ENCODE assay signal across 8 cellular contexts in the genomic region with DNA sequence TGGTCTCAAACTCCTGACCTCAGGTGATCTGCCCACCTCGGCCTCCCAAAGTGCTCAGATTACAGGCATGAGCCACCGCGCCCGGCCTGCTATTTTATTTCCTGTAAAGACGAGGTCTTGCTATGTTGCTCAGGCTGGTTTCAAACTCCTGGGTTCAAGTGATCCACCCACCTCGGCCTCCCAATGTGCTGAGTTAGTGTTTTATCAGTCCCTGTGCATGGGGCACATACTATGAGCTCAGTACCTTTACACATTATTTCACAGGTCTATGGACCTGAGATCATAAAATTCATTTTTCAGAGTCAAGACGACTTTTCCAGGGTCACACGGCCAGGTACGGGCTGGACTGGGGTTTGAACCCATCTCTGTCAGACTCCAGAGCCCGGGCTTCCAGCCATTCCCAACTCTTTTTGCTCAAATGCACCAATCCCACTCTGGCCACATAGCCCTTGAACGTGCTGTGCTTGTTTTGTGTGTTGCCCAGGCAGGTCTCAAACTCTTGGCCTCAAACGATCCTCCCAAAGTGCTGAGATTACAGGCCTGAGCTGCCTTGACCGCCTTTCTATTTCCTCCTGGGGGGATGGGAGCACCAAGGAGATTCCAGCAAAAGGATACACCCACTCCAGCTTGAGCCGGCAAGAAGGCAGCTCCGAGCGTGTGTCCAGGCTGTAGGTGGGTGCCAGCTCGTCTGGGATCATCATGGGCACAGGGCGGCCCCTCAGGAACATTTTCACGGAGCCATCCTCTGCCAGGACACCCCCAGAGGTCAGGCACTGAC. TPM values are rescaled to one million over a fixed set of nuclear protein-coding genes. Genes with fewer than 3 reads are reported as not detected.
DNase-seq lines count a peak whose midpoint lies in the region; ATAC-seq and TF ChIP-seq lines count a peak whose summit lies in the region.

No MANE protein-coding gene starts in this region.

- H3K4me2 ChIP-seq in Loucy (ENCODE audit: low read depth, low read length, poor library complexity, severe bottlenecking) = peak overlapping the region; percentile 98

- no peak overlapping the region for H2AFZ ChIP-seq in Loucy (ENCODE audit: low read length)

- H3K79me2 ChIP-seq in Loucy (ENCODE audit: insufficient read depth, low read length) = peaks cover 11% of the 10 kb centered on the region; the same call in 1 of the 2 replicates

- H3K4me1 Mint-ChIP-seq in CD4-positive, CD25-positive, alpha-beta regulatory T cell = peaks cover 12 to 50% (median 22%) of the 10 kb centered on the region in 4 donors
- H3K4me1 Mint-ChIP-seq in naive B cell = peaks cover 29 to 33% (median 31%) of the 10 kb centered on the region in 3 donors

- H3K9me2 ChIP-seq in Loucy (replicated peaks; ENCODE audit: low read depth, low read length) = no peaks in the 10 kb centered on the region

- 0 out of 2 replicates have a peak, but pooled peaks cover 5% of the 10 kb centered on the region for H3F3A ChIP-seq in Loucy (ENCODE audit: low read depth)

- no peaks in the 10 kb centered on the region for H4K20me1 ChIP-seq in Loucy (ENCODE audit: insufficient read depth, low read length, poor library complexity, severe bottlenecking)

- no peak for DNase-seq in CD4-positive, CD25-positive, alpha-beta regulatory T cell
- DNase-seq in colonic mucosa (peak; percentile 84), naive B cell (no peak), NCI-H2081 (lab: John Stamatoyannopoulos, UW) (no peak)

- intact Hi-C loops in colonic mucosa (cut with DNase I) = no loop called here

- H3K4me3 ChIP-seq in CD4-positive, CD25-positive, alpha-beta regulatory T cell (ENCODE audit: low read depth, low read length) = peak overlapping the region; percentile 70
- H3K4me3 ChIP-seq in Loucy (ENCODE audit: low read length, poor library complexity, severe bottlenecking) (peak overlapping the region; percentile 86), colonic mucosa (peak overlapping the region; percentile 54)

- H3K9ac ChIP-seq in Loucy (ENCODE audit: low read depth, low read length, poor library complexity, severe bottlenecking) = peak overlapping the region; percentile 83
- peak overlapping the region; percentile 77 to 96 for H3K9ac ChIP-seq in colonic mucosa (ENCODE audit: low read depth in 2 of 2, low read length in 2 of 2)

- no peaks in the 10 kb centered on the region for H3K27me3 ChIP-seq in CD4-positive, CD25-positive, alpha-beta regulatory T cell (ENCODE audit: control insufficient read depth, insufficient read depth, low read length)
- no peaks in the 10 kb centered on the region for H3K27me3 ChIP-seq in Loucy (ENCODE audit: insufficient read depth, low read length, poor library complexity, severe bottlenecking)
- H3K27me3 ChIP-seq in colonic mucosa = no peaks in the 10 kb centered on the region

- ATAC-seq in CD4-positive, CD25-positive, alpha-beta regulatory T cell (ENCODE audit: low read depth in 2 of 2) = no peak
- no peak for ATAC-seq in naive B cell (ENCODE audit: low read depth in 2 of 2)
- ATAC-seq in GM18858 (IDR thresholded peaks at IDR 0.05; ENCODE audit: unreplicated experiment) = no peak
- ATAC-seq in GM21360 (IDR thresholded peaks at IDR 0.05; ENCODE audit: unreplicated experiment) = no peak
- no peak for ATAC-seq in HG03342 (IDR thresholded peaks at IDR 0.05; ENCODE audit: unreplicated experiment)

- no peak for TF ChIP-seq CTCF in Loucy (conservative IDR thresholded peaks at IDR 0.05; ENCODE audit: low read length)
- no peak for TF ChIP-seq CTCF in colonic mucosa (IDR thresholded peaks at IDR 0.05)

- H3K4me3 Mint-ChIP-seq in CD4-positive, CD25-positive, alpha-beta regulatory T cell = peak overlapping the region; percentile 72 to 98 (median 94)
- peak overlapping the region in 7 of 8 donors; percentile 38 to 97 (median 94) for H3K4me3 Mint-ChIP-seq in naive B cell

- peaks cover 1% of the 10 kb centered on the region for H3K36me3 ChIP-seq in CD4-positive, CD25-positive, alpha-beta regulatory T cell (ENCODE audit: control insufficient read depth, insufficient read depth, low read length)
- H3K36me3 ChIP-seq in Loucy (ENCODE audit: insufficient read depth, low read length) = no peaks in the 10 kb centered on the region
- H3K36me3 ChIP-seq in colonic mucosa = no peaks in the 10 kb centered on the region

- H3K27ac ChIP-seq in CD4-positive, CD25-positive, alpha-beta regulatory T cell (ENCODE audit: insufficient read depth, low read length, poor library complexity, severe bottlenecking) = no peak overlapping the region
- H3K27ac ChIP-seq in colonic mucosa = peak overlapping the region; percentile 65

- peaks cover 2% of the 10 kb centered on the region for H3K27me3 Mint-ChIP-seq in CD4-positive, CD25-positive, alpha-beta regulatory T cell
- no peaks in the 10 kb centered on the region for H3K27me3 Mint-ChIP-seq in naive B cell

- peaks cover 45% of the 10 kb centered on the region for H3K4me1 ChIP-seq in CD4-positive, CD25-positive, alpha-beta regulatory T cell (ENCODE audit: control insufficient read depth, insufficient read depth, low read length, poor library complexity, severe bottlenecking)
- peaks cover 12% of the 10 kb centered on the region for H3K4me1 ChIP-seq in Loucy (ENCODE audit: insufficient read depth, low read length, poor library complexity, severe bottlenecking)
- peaks cover 13% of the 10 kb centered on the region for H3K4me1 ChIP-seq in colonic mucosa

- H3K9me3 Mint-ChIP-seq in CD4-positive, CD25-positive, alpha-beta regulatory T cell = no peaks in the 10 kb centered on the region
- peaks cover 0 to 5% (median 0%) of the 10 kb centered on the region in 7 donors for H3K9me3 Mint-ChIP-seq in naive B cell

- H3K36me3 Mint-ChIP-seq in CD4-positive, CD25-positive, alpha-beta regulatory T cell = peaks cover 3% of the 10 kb centered on the region
- H3K36me3 Mint-ChIP-seq in naive B cell = no peaks in the 10 kb centered on the region

- no peaks in the 10 kb centered on the region for H3K9me3 ChIP-seq in CD4-positive, CD25-positive, alpha-beta regulatory T cell (ENCODE audit: control insufficient read depth in 2 of 2, low read length in 2 of 2)
- H3K9me3 ChIP-seq in Loucy (ENCODE audit: insufficient read depth, low read depth, low read length) (no peaks in the 10 kb centered on the region), colonic mucosa (no peaks in the 10 kb centered on the region)

- H3K27ac Mint-ChIP-seq in CD4-positive, CD25-positive, alpha-beta regulatory T cell = peak overlapping the region in 2 of 3 donors; percentile 90 to 95
- peak overlapping the region in 2 of 6 donors; percentile 74 to 86 for H3K27ac Mint-ChIP-seq in naive B cell

RNA-seq across cellular contexts. Expression of gene EML2, which starts 1.1 kb away (rescaled TPM):
- total RNA-seq in CD4-positive, CD25-positive, alpha-beta regulatory T cell = 90.0 TPM
- 10 to 100 TPM; 15.1 to 23.8 (median 18.3) TPM for polyA plus RNA-seq in CD4-positive, CD25-positive, alpha-beta regulatory T cell
- total RNA-seq in colonic mucosa = 100 to 1,000 TPM in 1 of 2 donors, 10 to 100 TPM in 1; 96.2 to 106 TPM
- polyA plus RNA-seq in naive B cell (ENCODE audit: low read depth in 6 of 6) = 10 to 100 TPM in 3 of 6 donors, 1 to 10 TPM in 3; 4.3 to 14.1 (median 10.3) TPM

RNA-seq across cellular contexts. Expression of gene GIPR, which starts 29.9 kb away (rescaled TPM):
- total RNA-seq in CD4-positive, CD25-positive, alpha-beta regulatory T cell = 9.3 TPM
- polyA plus RNA-seq in CD4-positive, CD25-positive, alpha-beta regulatory T cell = under 1 TPM in 3 of 4 donors, not detected in 1; 0.15 to 0.19 (median 0.17) TPM
- 1 to 10 TPM; 8.3 to 9.5 TPM for total RNA-seq in colonic mucosa
- not detected for polyA plus RNA-seq in naive B cell (ENCODE audit: low read depth in 6 of 6)

RNA-seq across cellular contexts. Expression of gene GPR4, which starts 36.1 kb away (rescaled TPM):
- not detected for total RNA-seq in CD4-positive, CD25-positive, alpha-beta regulatory T cell
- polyA plus RNA-seq in CD4-positive, CD25-positive, alpha-beta regulatory T cell = not detected
- total RNA-seq in colonic mucosa = 1 to 10 TPM in 1 of 2 donors, under 1 TPM in 1; 0.52 to 2.0 TPM
- polyA plus RNA-seq in naive B cell (ENCODE audit: low read depth in 6 of 6) = not detected

RNA-seq across cellular contexts. Expression of gene OPA3, which starts 53.5 kb away (rescaled TPM):
- total RNA-seq in CD4-positive, CD25-positive, alpha-beta regulatory T cell = 7.3 TPM
- 1 to 10 TPM; 4.7 to 8.2 (median 5.9) TPM for polyA plus RNA-seq in CD4-positive, CD25-positive, alpha-beta regulatory T cell
- total RNA-seq in colonic mucosa = 10 to 100 TPM; 12.4 to 14.8 TPM
- polyA plus RNA-seq in naive B cell (ENCODE audit: low read depth in 6 of 6) = 10 to 100 TPM in 1 of 6 donors, 1 to 10 TPM in 4, not detected in 1; 5.0 to 14.4 (median 7.8) TPM

RNA-seq across cellular contexts. Expression of gene SNRPD2, which starts 53.7 kb away (rescaled TPM):
- 271 TPM for total RNA-seq in CD4-positive, CD25-positive, alpha-beta regulatory T cell
- polyA plus RNA-seq in CD4-positive, CD25-positive, alpha-beta regulatory T cell = 1,000 to 10,000 TPM; 1,054 to 1,255 (median 1,105) TPM
- total RNA-seq in colonic mucosa = 100 to 1,000 TPM; 269 to 484 TPM
- polyA plus RNA-seq in naive B cell (ENCODE audit: low read depth in 6 of 6) = 1,000 to 10,000 TPM in 2 of 6 donors, 100 to 1,000 TPM in 4; 808 to 1,139 (median 906) TPM
